ENCODE assay signal across 40 cellular contexts in the genomic region with DNA sequence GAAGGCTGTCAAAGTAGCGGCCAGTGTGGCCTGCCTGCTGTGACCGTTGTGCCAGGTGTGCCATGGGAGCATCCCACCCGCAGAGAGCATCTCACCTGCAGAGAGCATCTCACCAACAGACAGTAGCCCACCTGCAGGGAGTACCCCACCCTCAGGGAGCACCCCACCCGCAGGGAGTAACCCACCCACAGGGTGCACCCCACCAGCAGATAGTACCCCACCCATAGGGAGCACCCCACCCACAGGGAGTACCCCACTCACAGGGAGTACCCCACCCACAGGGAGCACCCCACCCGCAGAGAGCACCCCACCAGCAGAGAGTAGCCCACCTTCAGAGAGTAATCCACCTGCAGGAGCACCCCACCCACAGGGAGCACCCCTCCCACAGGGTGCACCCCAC.
"Had no signal": no experiment of that assay in that cellular context is flagged by ENCODE, and none has a peak within 500 bp of the region (broad histone marks: within the 10 kb centered on the region; RNA-seq: fewer than 3 reads in every experiment).

No MANE protein-coding gene starts in this region.

- H3K4me3 ChIP-seq: adrenal gland, ascending aorta, body of pancreas, breast epithelium, cardiac muscle cell had no signal

- FAIRE-seq: astrocyte, bronchial epithelial cell had no signal

- H3K4me1 ChIP-seq: adrenal gland, ascending aorta, body of pancreas, breast epithelium had no signal

- H3K27me3 ChIP-seq: adrenal gland, ascending aorta, body of pancreas, brain microvascular endothelial cell, cardiac muscle cell had no signal

- H3K9me3 Mint-ChIP-seq: activated naive CD4-positive, alpha-beta T cell treated with anti-CD3 and anti-CD28 coated beads, Interleukin-2, amount 50 U/mL, for 24 hours; activated naive CD4-positive, alpha-beta T cell treated with anti-CD3 and anti-CD28 coated beads, Interleukin-2, amount 50 U/mL, for 72 hours; activated naive CD8-positive, alpha-beta T cell treated with anti-CD3 and anti-CD28 coated beads for 36 hours; activated naive CD8-positive, alpha-beta T cell treated with anti-CD3 and anti-CD28 coated beads, Interleukin-2, amount 50 U/mL, for 24 hours; activated T-cell treated with anti-CD3 and anti-CD28 coated beads, Interleukin-2, amount 50 U/mL, for 24 hours; activated T-cell treated with anti-CD3 and anti-CD28 coated beads, Interleukin-2, amount 50 U/mL, for 4 hours; activated T-cell treated with anti-CD3 and anti-CD28 coated beads, Interleukin-2, amount 50 U/mL, for 72 hours; activated T-helper 1 cell treated with anti-CD3 and anti-CD28 coated beads, Interleukin-12 subunit alpha, Interleukin-12 subunit beta, Interleukin-2, Interleukin-4 antibody, amounts not matched to agents 30 ng/mL and 10 ng/mL and 1 ng/mL, durations not matched to agents 14 hours and 24 hours and 36 hours; activated T-helper 2 cell treated with anti-CD3 and anti-CD28 coated beads, Interferon-gamma antibody, Interleukin-2, Interleukin-4, amounts not matched to agents 10 μg/mL and 5 μg/mL and 100 μg/mL, durations not matched to agents 14 hours and 24 hours and 36 hours had no signal

- H3K27ac Mint-ChIP-seq: activated naive CD4-positive, alpha-beta T cell treated with anti-CD3 and anti-CD28 coated beads for 36 hours; activated naive CD4-positive, alpha-beta T cell treated with anti-CD3 and anti-CD28 coated beads, Interleukin-2, amount 10 ng/mL, durations not matched to agents 7 days and 5 days; activated naive CD4-positive, alpha-beta T cell treated with anti-CD3 and anti-CD28 coated beads, Interleukin-2, amount 50 U/mL, for 24 hours; activated naive CD4-positive, alpha-beta T cell treated with anti-CD3 and anti-CD28 coated beads, Interleukin-2, amount 50 U/mL, for 72 hours; activated naive CD8-positive, alpha-beta T cell; activated naive CD8-positive, alpha-beta T cell treated with anti-CD3 and anti-CD28 coated beads for 36 hours; activated naive CD8-positive, alpha-beta T cell treated with anti-CD3 and anti-CD28 coated beads, Interleukin-2, amount 10 ng/mL, durations not matched to agents 7 days and 5 days; activated naive CD8-positive, alpha-beta T cell treated with anti-CD3 and anti-CD28 coated beads, Interleukin-2, amount 50 U/mL, for 24 hours; activated T-cell treated with anti-CD3 and anti-CD28 coated beads, Interleukin-2, amount 50 U/mL, for 24 hours; activated T-cell treated with anti-CD3 and anti-CD28 coated beads, Interleukin-2, amount 50 U/mL, for 72 hours; activated T-helper 1 cell treated with anti-CD3 and anti-CD28 coated beads, Interleukin-12 subunit alpha, Interleukin-12 subunit beta, Interleukin-2, Interleukin-4 antibody, amounts not matched to agents 30 ng/mL and 10 ng/mL and 1 ng/mL, durations not matched to agents 14 hours and 24 hours and 36 hours; activated T-helper 17 cell treated with anti-CD3 and anti-CD28 coated beads, Interleukin-2, amount 50 U/mL, for 72 hours; activated T-helper 2 cell treated with anti-CD3 and anti-CD28 coated beads, Interferon-gamma antibody, Interleukin-2, Interleukin-4, amounts not matched to agents 10 μg/mL and 5 μg/mL and 100 μg/mL, durations not matched to agents 14 hours and 24 hours and 36 hours had no signal

- H3K4me1 Mint-ChIP-seq: activated naive CD4-positive, alpha-beta T cell treated with anti-CD3 and anti-CD28 coated beads, Interleukin-2, amount 10 ng/mL, durations not matched to agents 7 days and 5 days; activated naive CD4-positive, alpha-beta T cell treated with anti-CD3 and anti-CD28 coated beads, Interleukin-2, amount 50 U/mL, for 24 hours; activated naive CD8-positive, alpha-beta T cell treated with anti-CD3 and anti-CD28 coated beads for 36 hours; activated naive CD8-positive, alpha-beta T cell treated with anti-CD3 and anti-CD28 coated beads, Interleukin-2, amount 10 ng/mL, durations not matched to agents 7 days and 5 days; activated naive CD8-positive, alpha-beta T cell treated with anti-CD3 and anti-CD28 coated beads, Interleukin-2, amount 50 U/mL, for 24 hours; activated T-helper 17 cell treated with anti-CD3 and anti-CD28 coated beads, Interleukin-2, amount 50 U/mL, for 72 hours had no signal

- H3K36me3 Mint-ChIP-seq: activated naive CD4-positive, alpha-beta T cell treated with anti-CD3 and anti-CD28 coated beads, Interleukin-2, amount 10 ng/mL, durations not matched to agents 7 days and 5 days; activated naive CD4-positive, alpha-beta T cell treated with anti-CD3 and anti-CD28 coated beads, Interleukin-2, amount 50 U/mL, for 24 hours; activated naive CD4-positive, alpha-beta T cell treated with anti-CD3 and anti-CD28 coated beads, Interleukin-2, amount 50 U/mL, for 72 hours; activated naive CD8-positive, alpha-beta T cell; activated naive CD8-positive, alpha-beta T cell treated with anti-CD3 and anti-CD28 coated beads for 36 hours; activated naive CD8-positive, alpha-beta T cell treated with anti-CD3 and anti-CD28 coated beads, Interleukin-2, amount 10 ng/mL, durations not matched to agents 7 days and 5 days; brain had no signal

- H3K27ac ChIP-seq: adrenal gland, ascending aorta, body of pancreas, brain microvascular endothelial cell, breast epithelium, cardiac muscle cell had no signal

- H3K9me3 ChIP-seq: adrenal gland, ascending aorta, body of pancreas, breast epithelium had no signal

- H3K27me3 Mint-ChIP-seq: activated naive CD4-positive, alpha-beta T cell treated with anti-CD3 and anti-CD28 coated beads, Interleukin-2, amount 10 ng/mL, durations not matched to agents 7 days and 5 days; activated naive CD8-positive, alpha-beta T cell treated with anti-CD3 and anti-CD28 coated beads for 36 hours; activated naive CD8-positive, alpha-beta T cell treated with anti-CD3 and anti-CD28 coated beads, Interleukin-2, amount 10 ng/mL, durations not matched to agents 7 days and 5 days; activated naive CD8-positive, alpha-beta T cell treated with anti-CD3 and anti-CD28 coated beads, Interleukin-2, amount 50 U/mL, for 24 hours; activated T-cell treated with anti-CD3 and anti-CD28 coated beads, Interleukin-2, amount 50 U/mL, for 24 hours had no signal

- DNase-seq: activated effector memory CD4-positive, alpha-beta T cell treated with anti-CD3 and anti-CD28 coated beads, Interleukin-2, amount 50 U/mL, for 16 hours; activated effector memory CD4-positive, alpha-beta T cell treated with Interleukin-2 at 50 U/mL for 16 hours; activated gamma-delta T cell; activated gamma-delta T cell treated with Interleukin-2 at 50 U/mL for 16 hours; activated naive CD4-positive, alpha-beta T cell; activated naive CD4-positive, alpha-beta T cell treated with anti-CD3 and anti-CD28 coated beads for 36 hours; activated naive CD4-positive, alpha-beta T cell treated with anti-CD3 and anti-CD28 coated beads, Interleukin-2, amount 10 ng/mL, durations not matched to agents 7 days and 5 days; activated naive CD4-positive, alpha-beta T cell treated with anti-CD3 and anti-CD28 coated beads, Interleukin-2, amount 50 U/mL, for 16 hours; activated naive CD4-positive, alpha-beta T cell treated with Interleukin-2 at 50 U/mL for 16 hours; activated naive CD8-positive, alpha-beta T cell treated with anti-CD3 and anti-CD28 coated beads for 36 hours; activated naive CD8-positive, alpha-beta T cell treated with anti-CD3 and anti-CD28 coated beads, Interleukin-2, amount 10 ng/mL, durations not matched to agents 7 days and 5 days; activated naive CD8-positive, alpha-beta T cell treated with anti-CD3 and anti-CD28 coated beads, Interleukin-2, amount 50 U/mL, for 24 hours; activated T-cell treated with anti-CD3 and anti-CD28 coated beads for 4 hours; activated T-cell treated with anti-CD3 and anti-CD28 coated beads, Interleukin-2, amount 50 U/mL, for 1 hour; activated T-cell treated with anti-CD3 and anti-CD28 coated beads, Interleukin-2, amount 50 U/mL, for 24 hours; activated T-cell treated with anti-CD3 and anti-CD28 coated beads, Interleukin-2, amount 50 U/mL, for 4 hours; activated T-cell treated with anti-CD3 and anti-CD28 coated beads, Interleukin-2, amount 50 U/mL, for 48 hours; activated T-cell treated with anti-CD3 and anti-CD28 coated beads, Interleukin-2, amount 50 U/mL, for 72 hours; adrenal gland; amniotic stem cell; amygdala; anterior cingulate cortex; aorta; body of pancreas; brain microvascular endothelial cell; caudate nucleus; central memory CD4-positive, alpha-beta T cell; cerebellar nuclear complex had no signal

- H3K4me3 Mint-ChIP-seq: activated naive CD4-positive, alpha-beta T cell treated with anti-CD3 and anti-CD28 coated beads for 36 hours; activated naive CD4-positive, alpha-beta T cell treated with anti-CD3 and anti-CD28 coated beads, Interleukin-2, amount 10 ng/mL, durations not matched to agents 7 days and 5 days; activated naive CD4-positive, alpha-beta T cell treated with anti-CD3 and anti-CD28 coated beads, Interleukin-2, amount 50 U/mL, for 24 hours; activated naive CD8-positive, alpha-beta T cell; activated naive CD8-positive, alpha-beta T cell treated with anti-CD3 and anti-CD28 coated beads for 36 hours; activated naive CD8-positive, alpha-beta T cell treated with anti-CD3 and anti-CD28 coated beads, Interleukin-2, amount 10 ng/mL, durations not matched to agents 7 days and 5 days; activated naive CD8-positive, alpha-beta T cell treated with anti-CD3 and anti-CD28 coated beads, Interleukin-2, amount 50 U/mL, for 24 hours; activated T-cell treated with anti-CD3 and anti-CD28 coated beads, Interleukin-2, amount 50 U/mL, for 24 hours; activated T-cell treated with anti-CD3 and anti-CD28 coated beads, Interleukin-2, amount 50 U/mL, for 4 hours; activated T-cell treated with anti-CD3 and anti-CD28 coated beads, Interleukin-2, amount 50 U/mL, for 72 hours; activated T-helper 1 cell treated with anti-CD3 and anti-CD28 coated beads, Interleukin-12 subunit alpha, Interleukin-12 subunit beta, Interleukin-2, Interleukin-4 antibody, amounts not matched to agents 30 ng/mL and 10 ng/mL and 1 ng/mL, durations not matched to agents 14 hours and 24 hours and 36 hours; activated T-helper 17 cell treated with anti-CD3 and anti-CD28 coated beads, Interleukin-2, amount 50 U/mL, for 72 hours; brain had no signal

- H3K36me3 ChIP-seq: adrenal gland, ascending aorta, brain microvascular endothelial cell, breast epithelium, cardiac muscle cell had no signal

- ATAC-seq: activated naive CD4-positive, alpha-beta T cell treated with anti-CD3 and anti-CD28 coated beads, Interleukin-2, amount 50 U/mL, for 72 hours; activated naive CD8-positive, alpha-beta T cell treated with anti-CD3 and anti-CD28 coated beads, Interleukin-2, amount 50 U/mL, for 24 hours; activated T-cell treated with anti-CD3 and anti-CD28 coated beads, Interleukin-2, amount 50 U/mL, for 4 hours; activated T-cell treated with anti-CD3 and anti-CD28 coated beads, Interleukin-2, amount 50 U/mL, for 72 hours; activated T-helper 17 cell treated with anti-CD3 and anti-CD28 coated beads, Interleukin-2, amount 50 U/mL, for 72 hours; body of pancreas had no signal
